Comparison of ENCODE assay signal across 1 cellular context in genomic region chr10:31129261-31129660, GRCh38.
TF ChIP-seq lines count a peak whose summit lies in the region.

No MANE protein-coding gene starts in this region.

TF ChIP-seq in HCT116, 20 proteins besides CTCF, POLR2A, EP300 and RAD21 (continued from another document):
- TF ChIP-seq ATF3 (IDR thresholded peaks at IDR 0.05), result no peak
- no peak for TF ChIP-seq FOSL1 (IDR thresholded peaks at IDR 0.05; ENCODE audit: low read depth)
- TF ChIP-seq CEBPB (IDR thresholded peaks at IDR 0.05; ENCODE audit: low read depth), result no peak
- no peak for TF ChIP-seq SIN3A (IDR thresholded peaks at IDR 0.05; ENCODE audit: low read depth)
- TF ChIP-seq EZH2 (IDR thresholded peaks at IDR 0.05), result no peak
- TF ChIP-seq YY1 (IDR thresholded peaks at IDR 0.05; ENCODE audit: extremely low read depth, insufficient replicate concordance, low read depth, low read length), result no peak
